ENCODE assay signal across 27 cellular contexts in genomic region chr5:116415182-116415581, GRCh38.
"Had no signal": no experiment of that assay in that cellular context is flagged by ENCODE, and none has a peak within 500 bp of the region (broad histone marks: within the 10 kb centered on the region; RNA-seq: fewer than 3 reads in every experiment).

No MANE protein-coding gene starts in this region.

- H3K27me3 ChIP-seq: body of pancreas, esophagus squamous epithelium had no signal

- H3K27ac Mint-ChIP-seq: activated B cell treated with CpG ODN at 0.5 μM for 24 hours; activated CD4-positive, alpha-beta memory T cell treated with anti-CD3 and anti-CD28 coated beads for 36 hours; activated CD4-positive, alpha-beta T cell treated with anti-CD3 and anti-CD28 coated beads, Interleukin-2, amount 10 ng/mL, durations not matched to agents 24 days and 14 days; activated CD8-positive, alpha-beta memory T cell treated with anti-CD3 and anti-CD28 coated beads, Interleukin-2, amount 10 ng/mL, durations not matched to agents 7 days and 5 days; activated CD8-positive, alpha-beta T cell treated with anti-CD3 and anti-CD28 coated beads, Interleukin-2, amount 10 ng/mL, durations not matched to agents 7 days and 5 days; activated naive CD4-positive, alpha-beta T cell treated with anti-CD3 and anti-CD28 coated beads for 36 hours; activated naive CD8-positive, alpha-beta T cell; activated T-helper 1 cell treated with anti-CD3 and anti-CD28 coated beads, Interleukin-12 subunit alpha, Interleukin-12 subunit beta, Interleukin-2, Interleukin-4 antibody, amounts not matched to agents 30 ng/mL and 10 ng/mL and 1 ng/mL, durations not matched to agents 14 hours and 24 hours and 36 hours; activated T-helper 2 cell treated with anti-CD3 and anti-CD28 coated beads, Interferon-gamma antibody, Interleukin-2, Interleukin-4, amounts not matched to agents 10 μg/mL and 5 μg/mL and 100 μg/mL, durations not matched to agents 14 hours and 24 hours and 36 hours; effector memory CD8-positive, alpha-beta T cell had no signal

- H3K4me1 Mint-ChIP-seq: activated B cell treated with CpG ODN at 0.5 μM for 24 hours; activated CD4-positive, alpha-beta T cell treated with anti-CD3 and anti-CD28 coated beads, Interleukin-2, amount 10 ng/mL, durations not matched to agents 24 days and 14 days; activated CD8-positive, alpha-beta memory T cell treated with anti-CD3 and anti-CD28 coated beads, Interleukin-2, amount 10 ng/mL, durations not matched to agents 7 days and 5 days had no signal

- H3K36me3 ChIP-seq: esophagus squamous epithelium, WERI-Rb-1 had no signal

- ATAC-seq: activated CD4-positive, CD25-positive, alpha-beta regulatory T cell treated with anti-CD3 and anti-CD28 coated beads, Interleukin-2, amount 50 U/mL, for 24 hours; activated CD8-positive, alpha-beta memory T cell treated with anti-CD3 and anti-CD28 coated beads, Interleukin-2, amount 10 ng/mL, durations not matched to agents 7 days and 5 days; activated CD8-positive, alpha-beta T cell treated with anti-CD3 and anti-CD28 coated beads, Interleukin-2, amount 10 ng/mL, durations not matched to agents 7 days and 5 days; body of pancreas; effector memory CD8-positive, alpha-beta T cell had no signal

- H3K9me3 Mint-ChIP-seq: activated CD4-positive, alpha-beta memory T cell treated with anti-CD3 and anti-CD28 coated beads for 36 hours; activated T-helper 1 cell treated with anti-CD3 and anti-CD28 coated beads, Interleukin-12 subunit alpha, Interleukin-12 subunit beta, Interleukin-2, Interleukin-4 antibody, amounts not matched to agents 30 ng/mL and 10 ng/mL and 1 ng/mL, durations not matched to agents 14 hours and 24 hours and 36 hours; activated T-helper 2 cell treated with anti-CD3 and anti-CD28 coated beads, Interferon-gamma antibody, Interleukin-2, Interleukin-4, amounts not matched to agents 10 μg/mL and 5 μg/mL and 100 μg/mL, durations not matched to agents 14 hours and 24 hours and 36 hours; effector memory CD8-positive, alpha-beta T cell had no signal

- H3K27ac ChIP-seq: body of pancreas, epithelial cell of prostate, esophagus squamous epithelium, WERI-Rb-1 had no signal

- H3K36me3 Mint-ChIP-seq: activated CD8-positive, alpha-beta memory T cell treated with anti-CD3 and anti-CD28 coated beads, Interleukin-2, amount 10 ng/mL, durations not matched to agents 7 days and 5 days had no signal

- H3K4me3 Mint-ChIP-seq: activated B cell treated with CpG ODN at 0.5 μM for 24 hours; activated CD4-positive, alpha-beta memory T cell treated with anti-CD3 and anti-CD28 coated beads for 36 hours; activated CD4-positive, alpha-beta T cell treated with anti-CD3 and anti-CD28 coated beads, Interleukin-2, amount 10 ng/mL, durations not matched to agents 24 days and 14 days; activated CD8-positive, alpha-beta memory T cell treated with anti-CD3 and anti-CD28 coated beads, Interleukin-2, amount 10 ng/mL, durations not matched to agents 7 days and 5 days; activated CD8-positive, alpha-beta T cell treated with anti-CD3 and anti-CD28 coated beads, Interleukin-2, amount 10 ng/mL, durations not matched to agents 7 days and 5 days; activated naive CD4-positive, alpha-beta T cell treated with anti-CD3 and anti-CD28 coated beads for 36 hours; activated naive CD8-positive, alpha-beta T cell; activated T-helper 1 cell treated with anti-CD3 and anti-CD28 coated beads, Interleukin-12 subunit alpha, Interleukin-12 subunit beta, Interleukin-2, Interleukin-4 antibody, amounts not matched to agents 30 ng/mL and 10 ng/mL and 1 ng/mL, durations not matched to agents 14 hours and 24 hours and 36 hours; effector memory CD8-positive, alpha-beta T cell had no signal

- DNase-seq: activated B cell treated with CpG ODN at 0.5 μM for 24 hours; activated CD4-positive, alpha-beta memory T cell treated with anti-CD3 and anti-CD28 coated beads for 36 hours; activated CD4-positive, alpha-beta T cell treated with anti-CD3 and anti-CD28 coated beads, Interleukin-2, amount 10 ng/mL, durations not matched to agents 24 days and 14 days; activated CD8-positive, alpha-beta memory T cell treated with anti-CD3 and anti-CD28 coated beads, Interleukin-2, amount 10 ng/mL, durations not matched to agents 7 days and 5 days; activated CD8-positive, alpha-beta memory T cell treated with anti-CD3 and anti-CD28 coated beads, Interleukin-2, amount 50 U/mL, for 4 hours; activated CD8-positive, alpha-beta T cell treated with anti-CD3 and anti-CD28 coated beads, Interleukin-2, amount 10 ng/mL, durations not matched to agents 7 days and 5 days; activated effector memory CD4-positive, alpha-beta T cell treated with anti-CD3 and anti-CD28 coated beads, Interleukin-2, amount 50 U/mL, for 16 hours; activated naive CD4-positive, alpha-beta T cell treated with anti-CD3 and anti-CD28 coated beads for 36 hours; activated T-cell treated with anti-CD3 and anti-CD28 coated beads, Interleukin-2, amount 50 U/mL, for 1 hour; activated T-cell treated with anti-CD3 and anti-CD28 coated beads, Interleukin-2, amount 50 U/mL, for 48 hours; amniotic stem cell; anterior cingulate cortex; cortex of kidney; dermis blood vessel endothelial cell; effector CD4-positive, alpha-beta T cell; effector memory CD8-positive, alpha-beta T cell; esophagus squamous epithelium; foreskin fibroblast; head of caudate nucleus; T-helper 2 cell; WERI-Rb-1 had no signal

- H3K4me3 ChIP-seq: body of pancreas, esophagus squamous epithelium had no signal

- H3K27me3 Mint-ChIP-seq: activated B cell treated with CpG ODN at 0.5 μM for 24 hours; activated CD4-positive, alpha-beta memory T cell treated with anti-CD3 and anti-CD28 coated beads for 36 hours; activated CD4-positive, alpha-beta T cell treated with anti-CD3 and anti-CD28 coated beads, Interleukin-2, amount 10 ng/mL, durations not matched to agents 24 days and 14 days; activated CD8-positive, alpha-beta memory T cell treated with anti-CD3 and anti-CD28 coated beads, Interleukin-2, amount 10 ng/mL, durations not matched to agents 7 days and 5 days; activated naive CD8-positive, alpha-beta T cell; effector memory CD8-positive, alpha-beta T cell had no signal
